ENCODE assay signal across 15 cellular contexts in the genomic region with DNA sequence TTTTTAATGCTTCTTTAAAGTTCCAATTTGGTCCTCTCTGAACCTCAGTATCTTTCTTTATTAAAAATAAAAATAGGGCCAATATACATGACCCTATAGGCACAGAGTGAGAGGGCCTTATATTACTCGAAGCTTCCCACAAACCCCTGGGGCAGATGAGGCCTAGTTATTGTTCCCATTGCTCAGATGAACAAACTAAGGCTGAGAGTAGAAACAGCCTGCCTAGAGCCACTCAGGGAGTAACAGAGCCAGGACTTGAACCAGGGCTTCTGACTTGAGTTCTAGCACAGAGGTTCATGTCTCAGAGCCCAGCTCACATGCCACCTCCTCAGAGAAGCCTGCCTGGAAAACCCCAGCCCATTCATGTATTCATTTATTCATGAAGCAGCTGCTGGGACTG. TPM values are rescaled to one million over a fixed set of nuclear protein-coding genes. Genes with fewer than 3 reads are reported as not detected.
DNase-seq lines count a peak whose midpoint lies in the region; ATAC-seq and TF ChIP-seq lines count a peak whose summit lies in the region.
"Had no signal": no experiment of that assay in that cellular context is flagged by ENCODE, and none has a peak within 500 bp of the region (broad histone marks: within the 10 kb centered on the region; RNA-seq: fewer than 3 reads in every experiment).

No MANE protein-coding gene starts in this region.

- TF ChIP-seq CTCF in GM13977 (IDR thresholded peaks at IDR 0.05; ENCODE audit: extremely low read depth, insufficient read depth, missing control alignments) (no peak), RWPE1 (conservative IDR thresholded peaks at IDR 0.05; ENCODE audit: low read depth) (no peak)

- H3K36me3 Mint-ChIP-seq in activated naive CD4-positive, alpha-beta T cell treated with anti-CD3 and anti-CD28 coated beads for 36 hours (ENCODE audit: low read depth), result peaks cover 15% of the 10 kb centered on the region
- H3K36me3 Mint-ChIP-seq in activated naive CD4-positive, alpha-beta T cell treated with anti-CD3 and anti-CD28 coated beads, Interleukin-2, amount 50 U/mL, for 72 hours, result peaks cover 6 to 19% of the 10 kb centered on the region in 2 donors
- H3K36me3 Mint-ChIP-seq in immature natural killer cell, result peaks cover 11 to 20% (median 18%) of the 10 kb centered on the region in 3 donors

- TF ChIP-seq POLR2A in erythroblast (IDR thresholded peaks at IDR 0.05; ENCODE audit: low read length), result no peak

- intact Hi-C loops in activated naive CD4-positive, alpha-beta T cell treated with anti-CD3 and anti-CD28 coated beads for 36 hours (cut with micrococcal nuclease), result no loop called here

- H3K27me3 Mint-ChIP-seq in activated naive CD4-positive, alpha-beta T cell treated with anti-CD3 and anti-CD28 coated beads for 36 hours (ENCODE audit: low read depth), result no peaks in the 10 kb centered on the region
- no peaks in the 10 kb centered on the region for H3K27me3 Mint-ChIP-seq in immature natural killer cell (ENCODE audit: low read depth in 3 of 3)

- ATAC-seq in activated naive CD4-positive, alpha-beta T cell treated with anti-CD3 and anti-CD28 coated beads, Interleukin-2, amount 50 U/mL, for 72 hours, result no peak
- no peak for ATAC-seq in GM18907 (IDR thresholded peaks at IDR 0.05; ENCODE audit: unreplicated experiment)
- ATAC-seq: PC-3 had no signal

- DNase-seq in activated naive CD4-positive, alpha-beta T cell treated with anti-CD3 and anti-CD28 coated beads for 36 hours, result no peak
- DNase-seq in activated naive CD4-positive, alpha-beta T cell treated with anti-CD3 and anti-CD28 coated beads, Interleukin-2, amount 50 U/mL, for 72 hours (ENCODE audit: low spot score in 2 of 2), result no peak
- peak; percentile 1 for DNase-seq in GM13977 (ENCODE audit: low spot score)
- no peak for DNase-seq in RWPE1 (ENCODE audit: low spot score)
- DNase-seq in immature natural killer cell, result no peak
- no peak for DNase-seq in erythroblast (lab: John Stamatoyannopoulos, UW)
- DNase-seq: ACHN, C1 segment of cervical spinal cord, NCI-H1694 treated with DMSO at 0.1 percent for 48 hours, NCI-H226, NCI-H524 treated with DMSO at 0.1 percent for 48 hours, PC-3, RPMI8226, SIG-M5 had no signal

- peak overlapping the region; percentile 44 for H3K27ac ChIP-seq in RWPE1

- in situ Hi-C loops in GM13977 (cut with MboI; ENCODE audit: low pct_unique_long_range_greater_than_20kb, low sequenced_read_pairs, unreplicated experiment), result no loop called here

- H3K9me3 Mint-ChIP-seq in activated naive CD4-positive, alpha-beta T cell treated with anti-CD3 and anti-CD28 coated beads for 36 hours, result no peaks in the 10 kb centered on the region
- no peaks in the 10 kb centered on the region for H3K9me3 Mint-ChIP-seq in activated naive CD4-positive, alpha-beta T cell treated with anti-CD3 and anti-CD28 coated beads, Interleukin-2, amount 50 U/mL, for 72 hours
- H3K9me3 Mint-ChIP-seq in immature natural killer cell, result no peaks in the 10 kb centered on the region

- H3K27ac Mint-ChIP-seq in activated naive CD4-positive, alpha-beta T cell treated with anti-CD3 and anti-CD28 coated beads for 36 hours, result peak overlapping the region; percentile 32
- peak overlapping the region in 1 of 2 donors; percentile 68 for H3K27ac Mint-ChIP-seq in activated naive CD4-positive, alpha-beta T cell treated with anti-CD3 and anti-CD28 coated beads, Interleukin-2, amount 50 U/mL, for 72 hours
- H3K27ac Mint-ChIP-seq in immature natural killer cell, result peak overlapping the region in 4 of 6 donors; percentile 36 to 74 (median 47)

- POLR2A ChIA-PET in RWPE1 (lab: Yijun Ruan, JAX; ENCODE audit: low non-redundant PET), result no interaction called here

- CTCF ChIA-PET in activated naive CD4-positive, alpha-beta T cell treated with anti-CD3 and anti-CD28 coated beads for 36 hours (lab: Charles Lee), result interaction anchor here (0.7 kb wide), 1 partner anchor 381 kb away, joined by 5 read pairs; no protein-coding TSS in a partner anchor
- CTCF ChIA-PET in RWPE1 (lab: Yijun Ruan, JAX), result interaction anchor here (0.7 to 0.9 kb wide), 2 partner anchors 42 to 46 kb away, joined by 3 to 4 read pairs; no protein-coding TSS in a partner anchor

- no peak overlapping the region for H3K4me3 Mint-ChIP-seq in activated naive CD4-positive, alpha-beta T cell treated with anti-CD3 and anti-CD28 coated beads for 36 hours
- H3K4me3 Mint-ChIP-seq in immature natural killer cell, result no peak overlapping the region

- peaks cover 17% of the 10 kb centered on the region for H3K4me1 Mint-ChIP-seq in activated naive CD4-positive, alpha-beta T cell treated with anti-CD3 and anti-CD28 coated beads for 36 hours (ENCODE audit: low read depth)
- H3K4me1 Mint-ChIP-seq in immature natural killer cell, result peaks cover 18 to 22% of the 10 kb centered on the region in 2 donors

RNA-seq across cellular contexts. Expression of a gene that starts 7.7 kb away (rescaled TPM):
- 10 to 100 TPM; 18.1 to 18.6 TPM for total RNA-seq in activated naive CD4-positive, alpha-beta T cell treated with anti-CD3 and anti-CD28 coated beads for 36 hours
- total RNA-seq in activated naive CD4-positive, alpha-beta T cell treated with anti-CD3 and anti-CD28 coated beads, Interleukin-2, amount 50 U/mL, for 72 hours, result 10 to 100 TPM; 27.3 to 45.9 TPM
- polyA plus RNA-seq in immature natural killer cell, result 10 to 100 TPM; 44.5 to 80.0 (median 60.7) TPM

RNA-seq across cellular contexts. Expression of a gene that starts 10.3 kb away (rescaled TPM):
- under 1 TPM; 0.21 to 0.27 TPM for total RNA-seq in activated naive CD4-positive, alpha-beta T cell treated with anti-CD3 and anti-CD28 coated beads for 36 hours
- under 1 TPM; 0.29 to 0.96 TPM for total RNA-seq in activated naive CD4-positive, alpha-beta T cell treated with anti-CD3 and anti-CD28 coated beads, Interleukin-2, amount 50 U/mL, for 72 hours
- polyA plus RNA-seq in immature natural killer cell, result not detected

RNA-seq across cellular contexts. Expression of a gene that starts 37.2 kb away (rescaled TPM):
- total RNA-seq in activated naive CD4-positive, alpha-beta T cell treated with anti-CD3 and anti-CD28 coated beads for 36 hours, result 10 to 100 TPM; 13.6 to 15.2 TPM
- 10 to 100 TPM; 24.4 to 36.4 TPM for total RNA-seq in activated naive CD4-positive, alpha-beta T cell treated with anti-CD3 and anti-CD28 coated beads, Interleukin-2, amount 50 U/mL, for 72 hours
- polyA plus RNA-seq in immature natural killer cell, result 1 to 10 TPM in 1 of 3 donors, under 1 TPM in 2; 0.18 to 1.1 (median 0.22) TPM
